In the genomic region with DNA sequence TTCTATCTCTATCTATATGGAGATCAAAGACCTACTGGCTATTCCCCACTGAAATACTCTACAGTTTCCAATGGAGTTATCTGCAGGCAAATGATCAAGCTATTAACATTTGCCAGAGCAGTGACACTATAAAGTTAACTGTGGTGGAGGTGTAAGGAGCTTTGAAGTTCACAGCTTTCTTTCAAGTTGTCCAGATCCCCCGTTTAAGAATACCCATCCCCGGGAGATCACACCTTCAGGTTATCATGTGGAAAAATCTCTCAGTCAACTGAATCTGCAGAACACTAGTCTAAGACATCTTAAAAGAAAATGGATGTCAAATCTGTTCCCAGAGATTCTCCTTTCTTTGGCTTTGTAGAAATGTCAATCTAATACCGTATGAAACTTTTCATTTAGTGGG, we compare ENCODE assay signal across 12 cellular contexts.
"Had no signal": no experiment of that assay in that cellular context is flagged by ENCODE, and none has a peak within 500 bp of the region (broad histone marks: within the 10 kb centered on the region; RNA-seq: fewer than 3 reads in every experiment).

No MANE protein-coding gene starts in this region.

- FAIRE-seq: HepG2, HTR-8/SVneo had no signal

- H3K9me3 ChIP-seq: HAP-1 had no signal

- H3K9ac ChIP-seq: GM23248, KMS-11 had no signal

- H3K27ac Mint-ChIP-seq: HFFc6, IgD-negative memory B cell had no signal

- H3K27ac ChIP-seq: GM23248, HL-60, KMS-11 had no signal

- H3K4me1 Mint-ChIP-seq: IgD-negative memory B cell had no signal

- H3K36me3 Mint-ChIP-seq: IgD-negative memory B cell had no signal

- H3K4me3 Mint-ChIP-seq: HFFc6, IgD-negative memory B cell had no signal

- H3K4me3 ChIP-seq: GM23248, HAP-1 had no signal

- H3K4me1 ChIP-seq: HAP-1 had no signal

- DNase-seq: GM23248, GOT3, H7, HFFc6, KBM-7 had no signal

- ATAC-seq: HCT116, HepG2 had no signal

- H3K9me3 Mint-ChIP-seq: HFFc6, IgD-negative memory B cell had no signal

- H3K4me2 ChIP-seq: KMS-11 had no signal

- H3K36me3 ChIP-seq: HAP-1 had no signal

- H2AFZ ChIP-seq: GM23248 had no signal
